In the genomic region with DNA sequence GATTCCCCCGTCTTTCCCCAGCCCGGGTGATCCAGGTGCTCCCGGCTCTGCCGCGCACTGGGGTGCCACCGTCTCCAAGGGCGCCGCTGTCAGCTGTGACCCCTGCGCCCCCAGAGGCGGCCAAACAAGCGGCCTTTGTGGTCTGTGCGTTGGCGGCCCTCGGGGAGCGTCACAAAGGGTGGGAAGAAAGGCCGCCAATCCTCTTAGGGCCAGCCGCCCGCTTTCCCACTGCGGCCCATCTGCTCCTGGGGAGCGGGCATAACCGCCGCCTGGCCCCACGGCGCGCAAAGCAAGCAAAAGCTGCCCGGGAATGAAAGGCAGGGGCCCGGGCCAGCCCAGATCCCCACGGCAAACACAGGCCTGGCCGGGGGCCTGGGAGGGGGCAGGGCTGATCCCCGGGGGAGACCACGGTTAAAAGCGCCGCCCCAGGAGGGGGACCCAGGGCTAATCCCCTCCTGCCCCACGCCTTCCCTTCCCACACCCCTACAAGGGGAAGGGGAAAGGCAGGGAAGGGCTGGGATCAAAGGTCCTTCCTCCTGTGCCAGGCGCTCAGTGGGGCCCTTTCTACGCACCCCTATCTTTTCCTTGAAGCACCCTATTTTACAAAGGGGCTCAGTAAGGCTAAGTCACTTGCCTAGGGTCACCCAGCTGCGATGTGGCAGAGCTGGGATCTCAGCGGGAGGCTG, we compare ENCODE assay signal across 21 cellular contexts. TPM values are rescaled to one million over a fixed set of nuclear protein-coding genes. Genes with fewer than 3 reads are reported as not detected.
"Had no signal": no experiment of that assay in that cellular context is flagged by ENCODE, and none has a peak within 500 bp of the region (broad histone marks: within the 10 kb centered on the region; RNA-seq: fewer than 3 reads in every experiment).

No MANE protein-coding gene starts in this region.

- FAIRE-seq: keratinocyte had no signal

- H3K4me3 ChIP-seq: adrenal gland, esophagus muscularis mucosa, left ventricle myocardium inferior, ovary, tibial artery, vagina had no signal

- H3K9me3 ChIP-seq: adrenal gland, esophagus muscularis mucosa, left ventricle myocardium inferior, ovary, tibial artery, vagina had no signal

- H3K4me1 ChIP-seq: adrenal gland, esophagus muscularis mucosa, left ventricle myocardium inferior, tibial artery, vagina had no signal

- H3K27ac Mint-ChIP-seq: activated CD8-positive, alpha-beta memory T cell treated with anti-CD3 and anti-CD28 coated beads, Interleukin-2, amount 10 ng/mL, durations not matched to agents 7 days and 5 days; activated naive CD4-positive, alpha-beta T cell treated with anti-CD3 and anti-CD28 coated beads, Interleukin-2, amount 50 U/mL, for 24 hours; activated T-cell treated with anti-CD3 and anti-CD28 coated beads, Interleukin-2, amount 50 U/mL, for 24 hours; memory B cell; stimulated activated memory B cell treated with anti-CD40 and anti-IgM and Interleukin-4, amounts not matched to agents 10 μg/mL and 1 μg/mL and 100 μg/mL, for 72 hours had no signal

- H3K4me1 Mint-ChIP-seq: activated CD8-positive, alpha-beta memory T cell treated with anti-CD3 and anti-CD28 coated beads, Interleukin-2, amount 10 ng/mL, durations not matched to agents 7 days and 5 days; activated naive CD4-positive, alpha-beta T cell treated with anti-CD3 and anti-CD28 coated beads, Interleukin-2, amount 50 U/mL, for 24 hours; memory B cell; stimulated activated memory B cell treated with anti-CD40 and anti-IgM and Interleukin-4, amounts not matched to agents 10 μg/mL and 1 μg/mL and 100 μg/mL, for 72 hours had no signal

- H3K4me3 Mint-ChIP-seq: activated CD8-positive, alpha-beta memory T cell treated with anti-CD3 and anti-CD28 coated beads, Interleukin-2, amount 10 ng/mL, durations not matched to agents 7 days and 5 days; activated naive CD4-positive, alpha-beta T cell treated with anti-CD3 and anti-CD28 coated beads, Interleukin-2, amount 50 U/mL, for 24 hours; activated T-cell treated with anti-CD3 and anti-CD28 coated beads, Interleukin-2, amount 50 U/mL, for 24 hours; memory B cell; stimulated activated memory B cell treated with anti-CD40 and anti-IgM and Interleukin-4, amounts not matched to agents 10 μg/mL and 1 μg/mL and 100 μg/mL, for 72 hours had no signal

- H3K9me3 Mint-ChIP-seq: activated naive CD4-positive, alpha-beta T cell treated with anti-CD3 and anti-CD28 coated beads, Interleukin-2, amount 50 U/mL, for 24 hours; activated T-cell treated with anti-CD3 and anti-CD28 coated beads, Interleukin-2, amount 50 U/mL, for 24 hours; memory B cell; stimulated activated memory B cell treated with anti-CD40 and anti-IgM and Interleukin-4, amounts not matched to agents 10 μg/mL and 1 μg/mL and 100 μg/mL, for 72 hours had no signal

- H3K27ac ChIP-seq: adrenal gland, dorsolateral prefrontal cortex, esophagus muscularis mucosa, left ventricle myocardium inferior, ovary, tibial artery, vagina had no signal

- H3K27me3 ChIP-seq: ovary had no signal

- H3K36me3 ChIP-seq: adrenal gland, esophagus muscularis mucosa, left ventricle myocardium inferior, ovary, tibial artery, vagina had no signal

- H3K36me3 Mint-ChIP-seq: activated CD8-positive, alpha-beta memory T cell treated with anti-CD3 and anti-CD28 coated beads, Interleukin-2, amount 10 ng/mL, durations not matched to agents 7 days and 5 days; activated naive CD4-positive, alpha-beta T cell treated with anti-CD3 and anti-CD28 coated beads, Interleukin-2, amount 50 U/mL, for 24 hours; memory B cell; stimulated activated memory B cell treated with anti-CD40 and anti-IgM and Interleukin-4, amounts not matched to agents 10 μg/mL and 1 μg/mL and 100 μg/mL, for 72 hours had no signal

- DNase-seq: activated CD4-positive, alpha-beta T cell treated with anti-CD3 and anti-CD28 coated beads for 1 hour; activated CD4-positive, alpha-beta T cell treated with anti-CD3 and anti-CD28 coated beads, Interleukin-2, amount 50 U/mL, for 48 hours; activated CD8-positive, alpha-beta memory T cell treated with anti-CD3 and anti-CD28 coated beads, Interleukin-2, amount 10 ng/mL, durations not matched to agents 7 days and 5 days; activated effector memory CD4-positive, alpha-beta T cell treated with anti-CD3 and anti-CD28 coated beads, Interleukin-2, amount 50 U/mL, for 16 hours; activated T-cell treated with anti-CD3 and anti-CD28 coated beads, Interleukin-2, amount 50 U/mL, for 24 hours; adrenal gland; dorsolateral prefrontal cortex; hippocampal formation; left ventricle myocardium inferior; ovary; stimulated activated CD4-positive, alpha-beta T cell treated with anti-CD3 and anti-CD28 coated beads, Interleukin-2, amount 100 ng/mL, for 48 hours; tibial artery had no signal

RNA-seq across cellular contexts. Expression of a gene that starts 24.0 kb away (rescaled TPM):
- total RNA-seq: activated CD8-positive, alpha-beta memory T cell treated with anti-CD3 and anti-CD28 coated beads, Interleukin-2, amount 10 ng/mL, durations not matched to agents 7 days and 5 days; myocyte; T-helper 1 cell treated with Interleukin-12 subunit alpha and Interleukin-12 subunit beta and Interleukin-4 antibody, amounts not matched to agents 30 ng/mL and 1 ng/mL, for 36 hours had no signal
- polyA plus RNA-seq: keratinocyte, neural cell had no signal

RNA-seq across cellular contexts. Expression of a gene that starts 33.6 kb away (rescaled TPM):
- total RNA-seq: T-helper 1 cell treated with Interleukin-12 subunit alpha and Interleukin-12 subunit beta and Interleukin-4 antibody, amounts not matched to agents 30 ng/mL and 1 ng/mL, for 36 hours had no signal

RNA-seq across cellular contexts. Expression of a gene that starts 33.6 kb away (rescaled TPM):
- total RNA-seq: activated CD8-positive, alpha-beta memory T cell treated with anti-CD3 and anti-CD28 coated beads, Interleukin-2, amount 10 ng/mL, durations not matched to agents 7 days and 5 days; myocyte; T-helper 1 cell treated with Interleukin-12 subunit alpha and Interleukin-12 subunit beta and Interleukin-4 antibody, amounts not matched to agents 30 ng/mL and 1 ng/mL, for 36 hours had no signal
- polyA plus RNA-seq: keratinocyte, neural cell had no signal

RNA-seq across cellular contexts. Expression of a gene that starts 40.6 kb away (rescaled TPM):
- total RNA-seq: activated CD8-positive, alpha-beta memory T cell treated with anti-CD3 and anti-CD28 coated beads, Interleukin-2, amount 10 ng/mL, durations not matched to agents 7 days and 5 days; myocyte; T-helper 1 cell treated with Interleukin-12 subunit alpha and Interleukin-12 subunit beta and Interleukin-4 antibody, amounts not matched to agents 30 ng/mL and 1 ng/mL, for 36 hours had no signal
- polyA plus RNA-seq: keratinocyte, neural cell had no signal
